12 cellular contexts compared by ENCODE assay signal in the genomic region with DNA sequence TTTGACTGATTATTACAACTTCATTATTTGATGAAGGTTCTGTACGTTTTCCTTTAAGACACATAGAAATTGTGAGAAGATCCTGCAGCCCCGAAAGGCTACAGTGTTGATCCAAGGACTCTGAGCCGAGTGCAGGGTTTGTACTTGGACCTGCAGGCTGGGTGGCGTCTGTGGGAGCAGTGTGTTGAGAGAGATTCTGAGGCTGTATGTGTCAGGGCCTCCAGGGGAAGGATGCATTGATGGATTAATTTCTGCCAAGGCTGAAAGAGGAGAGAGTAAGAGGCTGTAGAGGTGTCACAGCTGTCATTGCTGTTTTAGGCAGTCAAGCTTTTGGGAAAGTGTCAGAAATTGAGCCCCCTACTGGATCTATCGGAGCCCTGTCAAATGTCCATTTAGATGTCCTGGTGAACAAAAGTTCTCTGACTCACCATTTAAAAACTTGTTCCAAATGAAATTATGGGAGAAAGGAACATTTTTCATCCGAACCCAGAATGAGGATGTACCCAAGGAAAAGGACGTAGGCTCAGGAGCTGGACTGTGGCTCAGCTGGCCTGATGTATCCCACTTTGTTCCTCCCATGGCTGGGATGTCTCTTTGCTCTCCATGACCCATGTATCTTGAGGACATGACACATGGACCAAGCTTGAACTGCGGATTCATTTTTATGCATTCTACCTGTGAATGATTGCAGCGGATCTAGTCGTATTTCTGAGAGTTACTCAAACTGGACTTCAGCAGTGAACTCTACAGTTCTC.
DNase-seq lines count a peak whose midpoint lies in the region; ATAC-seq and TF ChIP-seq lines count a peak whose summit lies in the region.
"Had no signal": no experiment of that assay in that cellular context is flagged by ENCODE, and none has a peak within 500 bp of the region (broad histone marks: within the 10 kb centered on the region; RNA-seq: fewer than 3 reads in every experiment).

No MANE protein-coding gene starts in this region.

- CTCF ChIA-PET in AG04450 (lab: Charles Lee): interaction anchor here (1.2 kb wide), 1 partner anchor 15 kb away, joined by 4 read pairs; no protein-coding TSS in a partner anchor

- DNase-seq in AG04450 (ENCODE audit: low read depth, low spot score): no peak
- DNase-seq in astrocyte of the spinal cord (ENCODE audit: low read depth, low spot score): no peak
- peak; percentile 51 to 72 for DNase-seq in lung microvascular endothelial cell (ENCODE audit: low read depth in 2 of 2)
- no peak for DNase-seq in D341Med (ENCODE audit: low spot score)
- no peak for DNase-seq in effector CD8-positive, alpha-beta T cell (lab: John Stamatoyannopoulos, UW)
- DNase-seq: activated CD4-positive, alpha-beta T cell treated with anti-CD3 and anti-CD28 coated beads, Interleukin-2, amount 50 U/mL, for 4 hours; anterior cingulate cortex; CD4-positive, CD25-positive, alpha-beta regulatory T cell; stimulated activated CD8-positive, alpha-beta memory T cell treated with anti-CD3 and anti-CD28 coated beads, Interleukin-4, amount 100 ng/mL, for 48 hours had no signal

- TF ChIP-seq CTCF in AG04450 (IDR thresholded peaks at IDR 0.05; ENCODE audit: low read depth, low read length): 0 out of 2 replicates have a peak, but pooled peaks have one; percentile 26
- TF ChIP-seq CTCF in astrocyte of the spinal cord (IDR thresholded peaks at IDR 0.05; ENCODE audit: low read depth, low read length): peak; percentile 39

- in situ Hi-C loops in astrocyte of the spinal cord (cut with HindIII; ENCODE audit: low sequenced_read_pairs): no loop called here

- no peak for TF ChIP-seq EP300 in Ishikawa (IDR thresholded peaks at IDR 0.05; ENCODE audit: borderline replicate concordance)

- peak; percentile 23; the same call in 1 of the 2 replicates for TF ChIP-seq RAD21 in Ishikawa (IDR thresholded peaks at IDR 0.05; ENCODE audit: low read depth)

- ATAC-seq in HG03520 (IDR thresholded peaks at IDR 0.05; ENCODE audit: unreplicated experiment): no peak
- ATAC-seq in GM18502 (IDR thresholded peaks at IDR 0.05; ENCODE audit: poor library complexity, unreplicated experiment): no peak

- POLR2A ChIA-PET in AG04450 (lab: Yijun Ruan, JAX): no interaction called here

- no peak overlapping the region for H3K27ac ChIP-seq in AG04450 (ENCODE audit: low read depth, low read length)

- H3K27me3 ChIP-seq in AG04450 (ENCODE audit: control insufficient read depth, insufficient read depth, low read length): no peaks in the 10 kb centered on the region

- H3K4me3 ChIP-seq in AG04450 (ENCODE audit: low read depth, low read length): no peak overlapping the region
- no peak overlapping the region for H3K4me3 ChIP-seq in astrocyte of the spinal cord (ENCODE audit: low read depth, low read length)

- no peaks in the 10 kb centered on the region for H3K9me3 ChIP-seq in AG04450 (ENCODE audit: control insufficient read depth, insufficient read depth, low read length)

TF ChIP-seq in Ishikawa, 13 proteins besides CTCF, POLR2A, EP300 and RAD21:
- TF ChIP-seq NFIC (IDR thresholded peaks at IDR 0.05): no peak
- no peak for TF ChIP-seq TCF12 (IDR thresholded peaks at IDR 0.05; ENCODE audit: low read depth)
- no peak for TF ChIP-seq CREB1 (IDR thresholded peaks at IDR 0.05; ENCODE audit: low read depth)
- no peak for TF ChIP-seq TEAD4 (IDR thresholded peaks at IDR 0.05)
- TF ChIP-seq CEBPB (IDR thresholded peaks at IDR 0.05): no peak
- TF ChIP-seq YY1 (IDR thresholded peaks at IDR 0.05; ENCODE audit: low read depth): no peak
- no peak for TF ChIP-seq FOXM1 (IDR thresholded peaks at IDR 0.05; ENCODE audit: borderline replicate concordance, low read depth)
- TF ChIP-seq EGR1 (IDR thresholded peaks at IDR 0.05): no peak
- no peak for TF ChIP-seq TAF1 (IDR thresholded peaks at IDR 0.05; ENCODE audit: low read depth)

Comparison
In these comparisons a context has a peak if more than half of its experiments do, and no peak if none do; other contexts are left out.
1. DNase-seq: peak in lung microvascular endothelial cell (2 of 2); none in AG04450 (single experiment), astrocyte of the spinal cord (single experiment), D341Med (single experiment) and effector CD8-positive, alpha-beta T cell (single experiment).